1 cellular context compared by ENCODE assay signal in genomic region chr3:172300187-172300586, GRCh38.
TF ChIP-seq lines count a peak whose summit lies in the region.

No MANE protein-coding gene starts in this region.

TF ChIP-seq in GM23338, 12 proteins besides CTCF, POLR2A, EP300 and RAD21 (continued from another document):
- TF ChIP-seq ZNF462 (CRISPR knock-in tag; IDR thresholded peaks at IDR 0.05): no peak
- TF ChIP-seq EZH2phosphoT487 (IDR thresholded peaks at IDR 0.05; ENCODE audit: unreplicated experiment): no peak
TF ChIP-seq in GM23338: peak in this region for 0.
